Comparison of ENCODE assay signal across 10 cellular contexts in genomic region chr9:69745716-69746538, GRCh38. TPM values are rescaled to one million over a fixed set of nuclear protein-coding genes. Genes with fewer than 3 reads are reported as not detected.
DNase-seq lines count a peak whose midpoint lies in the region; ATAC-seq, FAIRE-seq and TF ChIP-seq lines count a peak whose summit lies in the region.
"Had no signal": no experiment of that assay in that cellular context is flagged by ENCODE, and none has a peak within 500 bp of the region (broad histone marks: within the 10 kb centered on the region; RNA-seq: fewer than 3 reads in every experiment).

No MANE protein-coding gene starts in this region.

- no peaks in the 10 kb centered on the region for H3K9me3 Mint-ChIP-seq in activated naive CD8-positive, alpha-beta T cell (ENCODE audit: low read depth)
- H3K9me3 Mint-ChIP-seq in activated naive CD8-positive, alpha-beta T cell treated with anti-CD3 and anti-CD28 coated beads for 36 hours, result no peaks in the 10 kb centered on the region

- 0 out of 2 replicates have a peak, but pooled peaks cover 4% of the 10 kb centered on the region for H3K79me2 ChIP-seq in PC-9 (ENCODE audit: low read depth)
- peaks cover 45% of the 10 kb centered on the region for H3K79me2 ChIP-seq in fibroblast of lung (ENCODE audit: control insufficient read depth, insufficient read depth, low read length)

- H2AFZ ChIP-seq in PC-9, result no peak overlapping the region
- H2AFZ ChIP-seq in fibroblast of lung (ENCODE audit: low read length), result no peak overlapping the region

- H4K20me1 ChIP-seq in PC-9 (ENCODE audit: insufficient read depth) (no peaks in the 10 kb centered on the region), fibroblast of lung (ENCODE audit: control insufficient read depth, extremely low read depth, insufficient read depth, low read length) (no peaks in the 10 kb centered on the region)

- peak overlapping the region; percentile 4 for H3K27ac Mint-ChIP-seq in activated naive CD8-positive, alpha-beta T cell
- H3K27ac Mint-ChIP-seq in activated naive CD8-positive, alpha-beta T cell treated with anti-CD3 and anti-CD28 coated beads for 36 hours, result no peak overlapping the region

- no peaks in the 10 kb centered on the region for H3K27me3 Mint-ChIP-seq in activated naive CD8-positive, alpha-beta T cell
- no peaks in the 10 kb centered on the region for H3K27me3 Mint-ChIP-seq in activated naive CD8-positive, alpha-beta T cell treated with anti-CD3 and anti-CD28 coated beads for 36 hours

- DNase-seq in activated naive CD8-positive, alpha-beta T cell treated with anti-CD3 and anti-CD28 coated beads for 36 hours, result no peak
- DNase-seq in PC-9 (no peak), fibroblast of lung (ENCODE audit: low read depth in 2 of 2) (peak; percentile 19 to 46), small intestine (peak; percentile 11), omental fat pad (ENCODE audit: low spot score) (no peak)
- no peak for DNase-seq in activated CD8-positive, alpha-beta memory T cell treated with anti-CD3 and anti-CD28 coated beads, Interleukin-2, amount 50 U/mL, for 4 hours

- peaks cover 30% of the 10 kb centered on the region for H3K36me3 Mint-ChIP-seq in activated naive CD8-positive, alpha-beta T cell
- H3K36me3 Mint-ChIP-seq in activated naive CD8-positive, alpha-beta T cell treated with anti-CD3 and anti-CD28 coated beads for 36 hours, result peaks cover 30% of the 10 kb centered on the region

- H3K27me3 ChIP-seq in PC-9 (ENCODE audit: insufficient read depth, low read depth) (no peaks in the 10 kb centered on the region), fibroblast of lung (ENCODE audit: control insufficient read depth, insufficient read depth, low read length) (no peaks in the 10 kb centered on the region), small intestine (ENCODE audit: control insufficient read depth in 2 of 2, insufficient read depth in 2 of 2, low read length in 2 of 2) (no peaks in the 10 kb centered on the region)

- intact Hi-C loops in PC-9 (cut with micrococcal nuclease; ENCODE audit: unreplicated experiment), result loop anchor here (5.0 kb wide), 1 partner anchor 366 kb away; no protein-coding TSS in a partner anchor

- WGBS in small intestine, 3 donors, result 56 to 64% (median 57%) methylated on average over 5 of the region's 5 CpGs

- H3K4me3 Mint-ChIP-seq in activated naive CD8-positive, alpha-beta T cell, result no peak overlapping the region
- no peak overlapping the region for H3K4me3 Mint-ChIP-seq in activated naive CD8-positive, alpha-beta T cell treated with anti-CD3 and anti-CD28 coated beads for 36 hours

- TF ChIP-seq CTCF in PC-9 (conservative IDR thresholded peaks at IDR 0.05) (peak; percentile 41; the same call in 1 of the 2 replicates), fibroblast of lung (conservative IDR thresholded peaks at IDR 0.05 in 1 of 2, IDR thresholded peaks at IDR 0.05 in 1 of 2; ENCODE audit: low read depth in 1 of 2, low read length in 2 of 2) (peak; percentile 43 to 55), omental fat pad (IDR thresholded peaks at IDR 0.05) (no peak)

- no peaks in the 10 kb centered on the region for H3K9me2 ChIP-seq in PC-9 (ENCODE audit: insufficient read depth)

- H3K27ac ChIP-seq in PC-9, result no peak overlapping the region
- H3K27ac ChIP-seq in fibroblast of lung (ENCODE audit: insufficient read depth, low read length), result no peak overlapping the region
- H3K27ac ChIP-seq in small intestine (ENCODE audit: low read depth in 1 of 2, low read length in 1 of 2), result no peak overlapping the region
- H3K27ac ChIP-seq: KMS-11 had no signal

- CTCF ChIA-PET in PC-9 (lab: Charles Lee), result interaction anchor here (0.6 to 0.9 kb wide), 3 partner anchors 145 to 366 kb away, joined by 3 to 5 read pairs (median 4); no protein-coding TSS in a partner anchor

- no TSS peak for BruUV-seq in PC-9 (replicated peaks; lab: Mats Ljungman, UMichigan)

- no peak for FAIRE-seq in small intestine (lab: Jason Lieb, UNC)
- FAIRE-seq: G401.6 had no signal

- H3K4me2 ChIP-seq in PC-9 (no peak overlapping the region), fibroblast of lung (ENCODE audit: extremely low read depth, insufficient read depth, low read length) (no peak overlapping the region)
- H3K4me2 ChIP-seq: KMS-11 had no signal

- H3K4me1 Mint-ChIP-seq in activated naive CD8-positive, alpha-beta T cell (ENCODE audit: low read depth), result peaks cover 46% of the 10 kb centered on the region
- H3K4me1 Mint-ChIP-seq in activated naive CD8-positive, alpha-beta T cell treated with anti-CD3 and anti-CD28 coated beads for 36 hours, result peaks cover 21% of the 10 kb centered on the region

- no peaks in the 10 kb centered on the region for H3F3A ChIP-seq in PC-9 (ENCODE audit: insufficient read depth, low read depth)

- H3K4me3 ChIP-seq in PC-9, result no peak overlapping the region
- no peak overlapping the region for H3K4me3 ChIP-seq in fibroblast of lung (replicated peaks in 1 of 4; ENCODE audit: control extremely low read depth in 1 of 4, insufficient read depth in 1 of 4, low read depth in 3 of 4, low read length in 4 of 4)
- H3K4me3 ChIP-seq in small intestine (ENCODE audit: low read depth in 1 of 2, low read length in 2 of 2), result no peak overlapping the region

- ATAC-seq in GM18873 (IDR thresholded peaks at IDR 0.05; ENCODE audit: low FRiP score, unreplicated experiment) (no peak), omental fat pad (ENCODE audit: low FRiP score) (no peak)

- H3K4me1 ChIP-seq in PC-9 (replicated peaks; ENCODE audit: insufficient read depth), result no peaks in the 10 kb centered on the region
- H3K4me1 ChIP-seq in fibroblast of lung (ENCODE audit: control insufficient read depth, extremely low read depth, insufficient read depth, low read length), result peaks cover 6% of the 10 kb centered on the region
- no peaks in the 10 kb centered on the region for H3K4me1 ChIP-seq in small intestine (ENCODE audit: control insufficient read depth in 2 of 2, insufficient read depth in 1 of 2, low read depth in 1 of 2, low read length in 1 of 2)

- POLR2A ChIA-PET in PC-9 (lab: Charles Lee; ENCODE audit: unreplicated experiment), result interaction anchor here (0.5 to 0.6 kb wide), 2 partner anchors 385 to 509 kb away, joined by 3 to 6 read pairs; no protein-coding TSS in a partner anchor

- no peak overlapping the region for H3K9ac ChIP-seq in fibroblast of lung (ENCODE audit: insufficient read depth, low read length)
- H3K9ac ChIP-seq: KMS-11 had no signal

- no peaks in the 10 kb centered on the region for H3K9me3 ChIP-seq in PC-9 (ENCODE audit: insufficient read depth, low read depth)
- H3K9me3 ChIP-seq in fibroblast of lung (ENCODE audit: control insufficient read depth, insufficient read depth, low read depth, low read length), result no peaks in the 10 kb centered on the region
- no peaks in the 10 kb centered on the region for H3K9me3 ChIP-seq in small intestine (ENCODE audit: control insufficient read depth, low read depth)

- H3K36me3 ChIP-seq in PC-9 (ENCODE audit: low read depth), result peaks cover 4% of the 10 kb centered on the region; the same call in 1 of the 2 replicates
- peaks cover 5% of the 10 kb centered on the region for H3K36me3 ChIP-seq in fibroblast of lung (ENCODE audit: control insufficient read depth, insufficient read depth, low read length)
- peaks cover 3 to 5% of the 10 kb centered on the region in 2 donors for H3K36me3 ChIP-seq in small intestine (ENCODE audit: control insufficient read depth in 2 of 2, insufficient read depth in 2 of 2, low read length in 2 of 2)

RNA-seq across cellular contexts. Expression of gene PTAR1, which starts 13.9 kb away (rescaled TPM):
- 10 to 100 TPM; 27.1 to 27.7 TPM for total RNA-seq in activated naive CD8-positive, alpha-beta T cell treated with anti-CD3 and anti-CD28 coated beads for 36 hours
- 44.9 and 47.3 TPM in 2 replicates for total RNA-seq in PC-9 (2021)
- total RNA-seq in fibroblast of lung, result 74.5 and 115 TPM in 2 replicates
- 18.0 and 21.7 TPM in 2 replicates for polyA plus RNA-seq in fibroblast of lung
- polyA plus RNA-seq in fibroblast of lung (2012), result 11.9 and 18.8 TPM in 2 replicates
- 11.3 and 25.2 TPM in 2 replicates for polyA minus RNA-seq in fibroblast of lung (ENCODE audit: low replicate concordance)
- 1 to 10 TPM; 3.6 to 5.9 (median 5.7) TPM for polyA plus RNA-seq in small intestine
- 10 to 100 TPM; 54.1 to 85.1 (median 61.5) TPM for total RNA-seq in omental fat pad

Comparison
In these comparisons a context has a peak if more than half of its experiments do, and no peak if none do; other contexts are left out.
1. DNase-seq: peak in fibroblast of lung (2 of 2) and small intestine (single experiment); none in activated naive CD8-positive, alpha-beta T cell treated with anti-CD3 and anti-CD28 coated beads for 36 hours (single experiment), PC-9 (0 of 2), omental fat pad (single experiment) and activated CD8-positive, alpha-beta memory T cell treated with anti-CD3 and anti-CD28 coated beads, Interleukin-2, amount 50 U/mL, for 4 hours (single experiment).
2. CTCF ChIP-seq: peak in PC-9 (single experiment) and fibroblast of lung (2 of 2); none in omental fat pad (0 of 3).